In the genomic region with DNA sequence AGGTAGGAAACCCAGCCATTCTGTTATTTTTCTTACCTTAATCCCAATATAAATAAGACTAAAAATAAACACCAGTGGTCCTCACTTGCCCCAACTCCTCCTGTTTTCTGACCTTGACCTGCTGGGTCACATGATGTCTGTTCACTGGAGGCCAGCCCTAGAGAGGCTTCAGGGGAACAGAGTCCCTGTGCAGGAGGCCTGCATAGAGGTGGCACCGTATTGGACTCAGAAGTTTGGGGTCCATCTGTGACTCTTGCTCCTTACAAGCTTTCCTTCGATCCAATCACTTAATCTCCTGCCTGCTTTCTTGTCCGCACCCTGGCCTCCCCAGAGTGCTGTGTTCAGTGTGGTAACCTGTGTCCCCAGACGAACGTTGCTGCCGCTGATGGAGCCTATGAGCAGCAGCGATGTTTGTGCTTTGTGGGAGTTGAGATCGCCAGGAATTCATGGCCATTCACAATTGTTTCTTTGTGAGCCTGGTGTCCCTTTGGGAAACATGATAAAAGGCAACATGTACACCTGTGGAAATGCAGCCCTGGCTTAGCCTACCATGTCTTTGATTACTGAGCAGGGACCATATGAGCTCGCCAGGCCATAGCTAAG, we compare ENCODE assay signal across 11 cellular contexts. TPM values are rescaled to one million over a fixed set of nuclear protein-coding genes. Genes with fewer than 3 reads are reported as not detected.
DNase-seq lines count a peak whose midpoint lies in the region; ATAC-seq, FAIRE-seq and TF ChIP-seq lines count a peak whose summit lies in the region.
"Had no signal": no experiment of that assay in that cellular context is flagged by ENCODE, and none has a peak within 500 bp of the region (broad histone marks: within the 10 kb centered on the region; RNA-seq: fewer than 3 reads in every experiment).

No MANE protein-coding gene starts in this region.

- ATAC-seq in HG02642 (IDR thresholded peaks at IDR 0.05; ENCODE audit: poor library complexity, unreplicated experiment): peak; percentile 11

- no peaks in the 10 kb centered on the region for H3K9me3 ChIP-seq in small intestine (ENCODE audit: control insufficient read depth, low read depth)

- H3K4me1 ChIP-seq in small intestine (ENCODE audit: control insufficient read depth in 2 of 2, insufficient read depth in 1 of 2, low read depth in 1 of 2, low read length in 1 of 2): peaks cover 0 to 5% of the 10 kb centered on the region in 2 donors

- H3K4me1 Mint-ChIP-seq in T-helper 1 cell treated with Interleukin-12 subunit alpha and Interleukin-12 subunit beta and Interleukin-4 antibody, amounts not matched to agents 30 μg/mL and 1 μg/mL, for 36 hours (ENCODE audit: low read depth): peaks cover 37% of the 10 kb centered on the region
- H3K4me1 Mint-ChIP-seq in activated CD4-positive, alpha-beta memory T cell treated with anti-CD3 and anti-CD28 coated beads for 36 hours (ENCODE audit: low read depth): peaks cover 52% of the 10 kb centered on the region
- no peaks in the 10 kb centered on the region for H3K4me1 Mint-ChIP-seq in MCF 10A (ENCODE audit: insufficient read depth, unreplicated experiment)

- CTCF ChIA-PET in activated CD4-positive, alpha-beta memory T cell treated with anti-CD3 and anti-CD28 coated beads for 36 hours (lab: Charles Lee): interaction anchor here (2.6 to 2.8 kb wide), 2 partner anchors 10 to 61 kb away, joined by 12 to 21 read pairs; no protein-coding TSS in a partner anchor
- CTCF ChIA-PET in MCF 10A (lab: Yijun Ruan, JAX): interaction anchor here (0.6 to 12.5 kb wide), 4 partner anchors 9 to 61 kb away, joined by 3 to 104 read pairs (median 3); no protein-coding TSS in a partner anchor

- H3K9me3 Mint-ChIP-seq in T-helper 1 cell treated with Interleukin-12 subunit alpha and Interleukin-12 subunit beta and Interleukin-4 antibody, amounts not matched to agents 30 μg/mL and 1 μg/mL, for 36 hours: no peaks in the 10 kb centered on the region
- no peaks in the 10 kb centered on the region for H3K9me3 Mint-ChIP-seq in activated CD4-positive, alpha-beta memory T cell treated with anti-CD3 and anti-CD28 coated beads for 36 hours
- no peaks in the 10 kb centered on the region for H3K9me3 Mint-ChIP-seq in MCF 10A (ENCODE audit: unreplicated experiment)

- no TSS peak for BruUV-seq in MCF 10A (replicated peaks; lab: Mats Ljungman, UMichigan)

- peaks cover 6% of the 10 kb centered on the region for H3K36me3 Mint-ChIP-seq in T-helper 1 cell treated with Interleukin-12 subunit alpha and Interleukin-12 subunit beta and Interleukin-4 antibody, amounts not matched to agents 30 μg/mL and 1 μg/mL, for 36 hours (ENCODE audit: low read depth)
- peaks cover 3% of the 10 kb centered on the region for H3K36me3 Mint-ChIP-seq in activated CD4-positive, alpha-beta memory T cell treated with anti-CD3 and anti-CD28 coated beads for 36 hours
- no peaks in the 10 kb centered on the region for H3K36me3 Mint-ChIP-seq in MCF 10A (ENCODE audit: insufficient read depth, unreplicated experiment)

- H3K27me3 Mint-ChIP-seq in T-helper 1 cell treated with Interleukin-12 subunit alpha and Interleukin-12 subunit beta and Interleukin-4 antibody, amounts not matched to agents 30 μg/mL and 1 μg/mL, for 36 hours (ENCODE audit: low read depth): peaks cover 5% of the 10 kb centered on the region
- H3K27me3 Mint-ChIP-seq in activated CD4-positive, alpha-beta memory T cell treated with anti-CD3 and anti-CD28 coated beads for 36 hours: no peaks in the 10 kb centered on the region
- no peaks in the 10 kb centered on the region for H3K27me3 Mint-ChIP-seq in MCF 10A (ENCODE audit: insufficient read depth, unreplicated experiment)

- H3K27ac ChIP-seq in small intestine (ENCODE audit: low read depth in 1 of 2, low read length in 1 of 2): peak overlapping the region; percentile 39 to 60
- H3K27ac ChIP-seq: 22Rv1 had no signal

- intact Hi-C loops in activated CD4-positive, alpha-beta memory T cell treated with anti-CD3 and anti-CD28 coated beads for 36 hours (cut with micrococcal nuclease): loop anchor here (1.0 kb wide), 2 partner anchors 9 to 25 kb away; no protein-coding TSS in a partner anchor
- intact Hi-C loops in MCF 10A (cut with micrococcal nuclease): no loop called here

- H3K4me3 ChIP-seq in small intestine (ENCODE audit: low read depth in 1 of 2, low read length in 2 of 2): no peak overlapping the region

- WGBS in small intestine, 3 donors: 90 to 93% (median 90%) methylated on average over 9 of the region's 9 CpGs

- FAIRE-seq in small intestine (lab: Jason Lieb, UNC) (no peak), urothelium cell line (lab: Jason Lieb, UNC) (no peak)

- H3K36me3 ChIP-seq in small intestine (ENCODE audit: control insufficient read depth in 2 of 2, insufficient read depth in 2 of 2, low read length in 2 of 2): peaks cover 0 to 2% of the 10 kb centered on the region in 2 donors

- H3K27me3 ChIP-seq in small intestine (ENCODE audit: control insufficient read depth in 2 of 2, insufficient read depth in 2 of 2, low read length in 2 of 2): no peaks in the 10 kb centered on the region

- DNase-seq in T-helper 1 cell (no peak), small intestine (no peak), EL (no peak), MCF 10A (ENCODE audit: unreplicated experiment) (no peak), urothelium cell line (ENCODE audit: low spot score) (no peak)
- DNase-seq in activated CD4-positive, alpha-beta memory T cell treated with anti-CD3 and anti-CD28 coated beads for 36 hours: no peak
- DNase-seq: aorta had no signal

- H3K4me3 Mint-ChIP-seq in T-helper 1 cell treated with Interleukin-12 subunit alpha and Interleukin-12 subunit beta and Interleukin-4 antibody, amounts not matched to agents 30 μg/mL and 1 μg/mL, for 36 hours: peak overlapping the region; percentile 42
- H3K4me3 Mint-ChIP-seq in activated CD4-positive, alpha-beta memory T cell treated with anti-CD3 and anti-CD28 coated beads for 36 hours: no peak overlapping the region
- H3K4me3 Mint-ChIP-seq in MCF 10A (ENCODE audit: unreplicated experiment): no peak overlapping the region

- peak overlapping the region; percentile 75 for H3K27ac Mint-ChIP-seq in T-helper 1 cell treated with Interleukin-12 subunit alpha and Interleukin-12 subunit beta and Interleukin-4 antibody, amounts not matched to agents 30 μg/mL and 1 μg/mL, for 36 hours
- H3K27ac Mint-ChIP-seq in activated CD4-positive, alpha-beta memory T cell treated with anti-CD3 and anti-CD28 coated beads for 36 hours: peak overlapping the region; percentile 59
- H3K27ac Mint-ChIP-seq in MCF 10A (ENCODE audit: low read depth, unreplicated experiment): no peak overlapping the region

- no peak for TF ChIP-seq CTCF in MCF 10A (IDR thresholded peaks at IDR 0.05; ENCODE audit: unreplicated experiment)

- POLR2A ChIA-PET in activated CD4-positive, alpha-beta memory T cell treated with anti-CD3 and anti-CD28 coated beads for 36 hours (lab: Charles Lee): no interaction called here
- POLR2A ChIA-PET in MCF 10A (lab: Yijun Ruan, JAX): no interaction called here

RNA-seq across cellular contexts. Expression of gene IGSF6, which starts 4.7 kb away (rescaled TPM):
- under 1 TPM; 0.12 to 0.14 TPM for total RNA-seq in activated CD4-positive, alpha-beta memory T cell treated with anti-CD3 and anti-CD28 coated beads for 36 hours
- polyA plus RNA-seq in small intestine: 1 to 10 TPM in 2 of 3 donors, under 1 TPM in 1; 0.45 to 2.7 (median 1.9) TPM
- not detected in 2 replicates for total RNA-seq in MCF 10A (2022)
- total RNA-seq: RPMI7951 had no signal

RNA-seq across cellular contexts. Expression of gene OTOA, which starts 16.1 kb away (rescaled TPM):
- total RNA-seq in activated CD4-positive, alpha-beta memory T cell treated with anti-CD3 and anti-CD28 coated beads for 36 hours: not detected
- under 1 TPM in 2 of 3 donors, not detected in 1; 0.09 to 0.27 TPM for polyA plus RNA-seq in small intestine
- total RNA-seq in MCF 10A (2022): 0.12 and 0.17 TPM in 2 replicates
- total RNA-seq: RPMI7951 had no signal
- polyA plus RNA-seq: aorta had no signal

RNA-seq across cellular contexts. Expression of gene METTL9, which starts 48.3 kb away (rescaled TPM):
- total RNA-seq in activated CD4-positive, alpha-beta memory T cell treated with anti-CD3 and anti-CD28 coated beads for 36 hours: 100 to 1,000 TPM; 100 to 104 TPM
- 10 to 100 TPM; 38.7 to 63.0 (median 59.1) TPM for polyA plus RNA-seq in small intestine
- 63.9 and 67.6 TPM in 2 replicates for total RNA-seq in MCF 10A (2022)
